ENCODE assay signal across 6 cellular contexts in the genomic region with DNA sequence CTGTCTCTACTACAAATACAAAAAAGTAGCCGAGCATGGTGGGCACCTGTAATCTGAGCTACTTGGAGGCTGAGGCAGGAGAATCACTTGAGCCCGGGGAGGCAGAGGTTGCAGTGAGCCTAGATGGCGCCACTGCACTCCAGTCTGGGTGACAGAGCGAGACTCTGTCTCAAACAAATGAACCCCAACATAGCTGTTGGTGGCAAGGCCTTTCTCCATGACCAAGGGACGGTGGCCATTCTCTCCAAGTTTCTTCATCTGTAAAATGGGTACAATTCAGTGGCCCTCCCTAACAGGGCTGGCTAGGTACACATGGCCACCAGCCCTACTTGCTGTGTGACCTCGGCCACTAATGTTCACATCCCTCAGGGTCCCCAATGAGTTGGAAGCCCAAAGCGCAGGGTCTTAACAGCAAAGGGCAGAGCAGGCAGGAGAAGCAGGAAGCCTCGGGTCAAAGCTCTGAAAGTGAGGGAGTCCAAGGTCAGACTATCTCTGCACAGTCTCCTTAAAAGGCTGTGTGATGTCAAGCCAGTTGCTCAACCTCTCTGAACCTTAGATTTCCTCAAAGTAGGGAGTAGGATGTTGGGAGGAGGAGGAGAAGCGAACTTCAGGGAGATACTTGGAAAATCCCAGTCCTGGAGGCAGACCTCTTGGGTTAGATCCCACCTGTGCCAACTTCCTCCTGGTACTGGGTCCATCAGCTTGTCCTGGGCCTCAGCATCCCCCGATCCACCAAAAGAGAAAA. TPM values are rescaled to one million over a fixed set of nuclear protein-coding genes. Genes with fewer than 3 reads are reported as not detected.
DNase-seq lines count a peak whose midpoint lies in the region; ATAC-seq and TF ChIP-seq lines count a peak whose summit lies in the region.

No MANE protein-coding gene starts in this region.

- intact Hi-C loops in CD4-positive, alpha-beta memory T cell (cut with micrococcal nuclease): loop anchor here (1.0 kb wide), 2 partner anchors 45 to 50 kb away; a partner anchor contains a TSS
- intact Hi-C loops in esophagus squamous epithelium (cut with DNase I): no loop called here

- peaks cover 0 to 51% (median 3%) of the 10 kb centered on the region in 8 donors for H3K9me3 Mint-ChIP-seq in CD4-positive, alpha-beta memory T cell
- H3K9me3 Mint-ChIP-seq in T-cell: no peaks in the 10 kb centered on the region

- H3K4me1 Mint-ChIP-seq in CD4-positive, alpha-beta memory T cell: peaks cover 23 to 62% (median 47%) of the 10 kb centered on the region in 4 donors
- peaks cover 49 to 57% (median 55%) of the 10 kb centered on the region in 3 donors for H3K4me1 Mint-ChIP-seq in T-cell

- peak overlapping the region; percentile 87 to 99 (median 97) for H3K4me3 Mint-ChIP-seq in CD4-positive, alpha-beta memory T cell
- H3K4me3 Mint-ChIP-seq in T-cell: peak overlapping the region; percentile 94 to 98 (median 96)

- DNase-seq in CD4-positive, alpha-beta memory T cell: peak; percentile 60 to 73 (median 68)
- DNase-seq in T-cell (peak in 31 of 34 experiments; percentile 30 to 68 (median 57)), esophagus squamous epithelium (lab: John Stamatoyannopoulos, UW) (no peak), putamen (ENCODE audit: low spot score) (no peak)
- DNase-seq in stimulated activated CD4-positive, alpha-beta T cell treated with anti-CD3 and anti-CD28 coated beads, Interleukin-4, amount 100 ng/mL, for 4 hours: peak; percentile 35 to 46

- no peaks in the 10 kb centered on the region for H3K27me3 ChIP-seq in CD4-positive, alpha-beta memory T cell (ENCODE audit: insufficient read depth, low read length)
- no peaks in the 10 kb centered on the region for H3K27me3 ChIP-seq in esophagus squamous epithelium

- 55 to 63% methylated on average over 7 to 10 of the region's 10 CpGs for WGBS in esophagus squamous epithelium, 2 donors

- CTCF ChIA-PET in CD4-positive, alpha-beta memory T cell (lab: Charles Lee; ENCODE audit: partially characterized antibody): interaction anchor here (0.7 to 18.3 kb wide), 34 partner anchors 8 to 188 kb away, joined by 3 to 542 read pairs (median 8); a partner anchor contains a TSS
- CTCF ChIA-PET in T-cell (lab: Charles Lee): interaction anchor here (0.5 to 4.2 kb wide), 9 partner anchors 26 to 271 kb away, joined by 3 to 37 read pairs (median 5); a partner anchor contains a TSS

- H3K36me3 Mint-ChIP-seq in CD4-positive, alpha-beta memory T cell: peaks cover 14 to 48% of the 10 kb centered on the region in 2 donors
- peaks cover 15% of the 10 kb centered on the region for H3K36me3 Mint-ChIP-seq in T-cell

- peak overlapping the region; percentile 83 to 85 for H3K4me3 ChIP-seq in CD4-positive, alpha-beta memory T cell (ENCODE audit: low read length in 2 of 2)
- H3K4me3 ChIP-seq in esophagus squamous epithelium: peak overlapping the region; percentile 85 to 99 (median 96)

- peaks cover 20% of the 10 kb centered on the region for H3K36me3 ChIP-seq in CD4-positive, alpha-beta memory T cell (ENCODE audit: insufficient read depth, low read length)
- H3K36me3 ChIP-seq in esophagus squamous epithelium: peaks cover 0 to 28% (median 6%) of the 10 kb centered on the region in 3 donors

- no peak for ATAC-seq in T-cell (replicated peaks in 1 of 4)
- ATAC-seq in GM18511 (IDR thresholded peaks at IDR 0.05; ENCODE audit: unreplicated experiment): no peak

- peaks cover 0 to 6% of the 10 kb centered on the region in 2 donors for H3K27me3 Mint-ChIP-seq in CD4-positive, alpha-beta memory T cell
- H3K27me3 Mint-ChIP-seq in T-cell: no peaks in the 10 kb centered on the region

- TF ChIP-seq POLR2A in esophagus squamous epithelium (IDR thresholded peaks at IDR 0.05): no peak

- no peaks in the 10 kb centered on the region for H3K9me3 ChIP-seq in CD4-positive, alpha-beta memory T cell (ENCODE audit: control insufficient read depth in 1 of 2, low read length in 2 of 2)
- H3K9me3 ChIP-seq in esophagus squamous epithelium: no peaks in the 10 kb centered on the region

- peak overlapping the region; percentile 98 for H3K27ac ChIP-seq in CD4-positive, alpha-beta memory T cell (ENCODE audit: low read depth, low read length)
- H3K27ac ChIP-seq in esophagus squamous epithelium: peak overlapping the region; percentile 100

- peaks cover 60% of the 10 kb centered on the region for H3K4me1 ChIP-seq in CD4-positive, alpha-beta memory T cell (ENCODE audit: insufficient read depth, low read length)
- H3K4me1 ChIP-seq in esophagus squamous epithelium: peaks cover 35 to 73% (median 51%) of the 10 kb centered on the region in 3 donors

- H3K27ac Mint-ChIP-seq in CD4-positive, alpha-beta memory T cell: peak overlapping the region; percentile 92 to 100 (median 99)
- peak overlapping the region; percentile 98 to 99 for H3K27ac Mint-ChIP-seq in T-cell

- POLR2A ChIA-PET in CD4-positive, alpha-beta memory T cell (lab: Charles Lee; ENCODE audit: partially characterized antibody): interaction anchor here (0.6 to 27.2 kb wide), 27 partner anchors 8 to 641 kb away, joined by 3 to 1691 read pairs (median 11); a partner anchor contains a TSS
- POLR2A ChIA-PET in T-cell (lab: Charles Lee): interaction anchor here (0.6 to 5.1 kb wide), 19 partner anchors 13 to 330 kb away, joined by 3 to 95 read pairs (median 4); a partner anchor contains a TSS

- no peak for TF ChIP-seq CTCF in esophagus squamous epithelium (IDR thresholded peaks at IDR 0.05)

RNA-seq across cellular contexts. Expression of a gene that starts 2.7 kb away (rescaled TPM):
- 100 to 1,000 TPM; 163 TPM for total RNA-seq in CD4-positive, alpha-beta memory T cell
- 100 to 1,000 TPM in 1 of 2 donors, 10 to 100 TPM in 1; 16.5 to 133 TPM for polyA plus RNA-seq in CD4-positive, alpha-beta memory T cell
- total RNA-seq in T-cell (1,000 to 10,000 TPM in 1 of 5 donors, 100 to 1,000 TPM in 4; 247 to 1,161 (median 272) TPM), esophagus squamous epithelium (100 to 1,000 TPM in 3 of 4 donors, 10 to 100 TPM in 1; 71.7 to 192 (median 166) TPM)

RNA-seq across cellular contexts. Expression of a gene that starts 4.4 kb away (rescaled TPM):
- 1 to 10 TPM; 5.5 to 5.8 TPM for total RNA-seq in CD4-positive, alpha-beta memory T cell
- 1 to 10 TPM in 1 of 2 donors, under 1 TPM in 1; 0.13 to 1.8 TPM for polyA plus RNA-seq in CD4-positive, alpha-beta memory T cell
- 10 to 100 TPM in 2 of 5 donors, 1 to 10 TPM in 3; 4.1 to 42.8 (median 6.3) TPM for total RNA-seq in T-cell
- 1 to 10 TPM in 2 of 4 donors, under 1 TPM in 2; 0.23 to 3.1 (median 0.96) TPM for total RNA-seq in esophagus squamous epithelium

RNA-seq across cellular contexts. Expression of a gene that starts 44.2 kb away (rescaled TPM):
- total RNA-seq in CD4-positive, alpha-beta memory T cell: 10 to 100 TPM; 64.2 to 65.0 TPM
- 100 to 1,000 TPM; 121 to 164 TPM for polyA plus RNA-seq in CD4-positive, alpha-beta memory T cell
- total RNA-seq in T-cell (10 to 100 TPM; 58.5 to 82.7 (median 69.1) TPM), esophagus squamous epithelium (100 to 1,000 TPM in 3 of 4 donors, 10 to 100 TPM in 1; 97.3 to 228 (median 137) TPM)

RNA-seq across cellular contexts. Expression of a gene that starts 52.5 kb away (rescaled TPM):
- under 1 TPM in 1 of 2 experiments, not detected in 1; 0.52 TPM for total RNA-seq in CD4-positive, alpha-beta memory T cell
- not detected for polyA plus RNA-seq in CD4-positive, alpha-beta memory T cell
- not detected for total RNA-seq in T-cell
- under 1 TPM in 1 of 4 donors, not detected in 3; 0.76 TPM for total RNA-seq in esophagus squamous epithelium

Comparison
In these comparisons a context has a peak if more than half of its experiments do, and no peak if none do; other contexts are left out.
1. DNase-seq: peak in CD4-positive, alpha-beta memory T cell (5 of 5), T-cell (31 of 34) and stimulated activated CD4-positive, alpha-beta T cell treated with anti-CD3 and anti-CD28 coated beads, Interleukin-4, amount 100 ng/mL, for 4 hours (2 of 2); none in esophagus squamous epithelium (single experiment) and putamen (single experiment).